Comparison of ENCODE assay signal across 20 cellular contexts in genomic region chr4:15213415-15213814, GRCh38.
"Had no signal": no experiment of that assay in that cellular context is flagged by ENCODE, and none has a peak within 500 bp of the region (broad histone marks: within the 10 kb centered on the region; RNA-seq: fewer than 3 reads in every experiment).

No MANE protein-coding gene starts in this region.

- H3K27ac ChIP-seq: dorsolateral prefrontal cortex, foreskin keratinocyte, psoas muscle, right lobe of liver, skin epidermis, stomach, thoracic aorta, transverse colon had no signal

- H3K9me3 Mint-ChIP-seq: nephron; stimulated activated naive B cell treated with anti-CD40 and anti-IgM and Interleukin-4, amounts not matched to agents 10 μg/mL and 1 μg/mL and 100 μg/mL, for 72 hours had no signal

- DNase-seq: cortex of kidney; dorsolateral prefrontal cortex; effector CD8-positive, alpha-beta T cell; foreskin keratinocyte; kidney; left cardiac atrium; mesendoderm; naive B cell; psoas muscle; retina; right lobe of liver; stimulated activated CD4-positive, alpha-beta T cell treated with anti-CD3 and anti-CD28 coated beads, Interleukin-2, amount 100 ng/mL, for 24 hours; stimulated activated CD4-positive, alpha-beta T cell treated with anti-CD3 and anti-CD28 coated beads, Interleukin-4, amount 100 ng/mL, for 4 hours; stimulated activated naive B cell treated with anti-CD40 and anti-IgM and Interleukin-4, amounts not matched to agents 10 μg/mL and 1 μg/mL and 100 μg/mL, for 72 hours; stomach; substantia nigra; transverse colon had no signal

- H3K36me3 ChIP-seq: right lobe of liver, stomach, thoracic aorta, transverse colon had no signal

- H3K4me3 Mint-ChIP-seq: naive B cell; nephron; stimulated activated naive B cell treated with anti-CD40 and anti-IgM and Interleukin-4, amounts not matched to agents 10 μg/mL and 1 μg/mL and 100 μg/mL, for 72 hours had no signal

- H3K27ac Mint-ChIP-seq: naive B cell; nephron; stimulated activated naive B cell treated with anti-CD40 and anti-IgM and Interleukin-4, amounts not matched to agents 10 μg/mL and 1 μg/mL and 100 μg/mL, for 72 hours had no signal

- H3K27me3 Mint-ChIP-seq: stimulated activated naive B cell treated with anti-CD40 and anti-IgM and Interleukin-4, amounts not matched to agents 10 μg/mL and 1 μg/mL and 100 μg/mL, for 72 hours had no signal

- H3K36me3 Mint-ChIP-seq: stimulated activated naive B cell treated with anti-CD40 and anti-IgM and Interleukin-4, amounts not matched to agents 10 μg/mL and 1 μg/mL and 100 μg/mL, for 72 hours had no signal

- H3K4me1 ChIP-seq: foreskin keratinocyte, psoas muscle, right lobe of liver, stomach, transverse colon had no signal

- H3K27me3 ChIP-seq: dorsolateral prefrontal cortex, right lobe of liver, stomach, transverse colon had no signal

- ATAC-seq: foreskin keratinocyte; psoas muscle; right lobe of liver; stimulated activated naive B cell treated with anti-CD40 and anti-IgM and Interleukin-4, amounts not matched to agents 10 μg/mL and 1 μg/mL and 100 μg/mL, for 72 hours had no signal

- H3K4me1 Mint-ChIP-seq: nephron had no signal

- H3K9me3 ChIP-seq: psoas muscle, right lobe of liver, stomach, thoracic aorta, transverse colon had no signal

- H3K4me3 ChIP-seq: dorsolateral prefrontal cortex, psoas muscle, right lobe of liver, skin epidermis, stomach, thoracic aorta, transverse colon had no signal
